18 cellular contexts compared by ENCODE assay signal in genomic region chr16:10575506-10576130, GRCh38. TPM values are rescaled to one million over a fixed set of nuclear protein-coding genes. Genes with fewer than 3 reads are reported as not detected.
DNase-seq lines count a peak whose midpoint lies in the region; ATAC-seq and TF ChIP-seq lines count a peak whose summit lies in the region.
"Had no signal": no experiment of that assay in that cellular context is flagged by ENCODE, and none has a peak within 500 bp of the region (broad histone marks: within the 10 kb centered on the region; RNA-seq: fewer than 3 reads in every experiment).

No MANE protein-coding gene starts in this region.

- in situ Hi-C loops in GM13976 (cut with MboI; ENCODE audit: low sequenced_read_pairs, unreplicated experiment) = no loop called here

- H3K4me1 ChIP-seq in right cardiac atrium (ENCODE audit: control insufficient read depth, insufficient read depth, low read length) = peaks cover 20% of the 10 kb centered on the region
- H3K4me1 ChIP-seq in sigmoid colon = peaks cover 0 to 48% (median 47%) of the 10 kb centered on the region in 4 donors

- H3K27me3 ChIP-seq in right cardiac atrium (ENCODE audit: control insufficient read depth, insufficient read depth) = no peaks in the 10 kb centered on the region
- H3K27me3 ChIP-seq in sigmoid colon = no peaks in the 10 kb centered on the region
- H3K27me3 ChIP-seq: suprapubic skin had no signal

- no peak for TF ChIP-seq EP300 in sigmoid colon (IDR thresholded peaks at IDR 0.05)

- no peaks in the 10 kb centered on the region for H3K9me3 ChIP-seq in right cardiac atrium (ENCODE audit: control insufficient read depth, low read length)
- H3K9me3 ChIP-seq in sigmoid colon = no peaks in the 10 kb centered on the region
- H3K9me3 ChIP-seq: suprapubic skin had no signal

- TF ChIP-seq CTCF in sigmoid colon (IDR thresholded peaks at IDR 0.05) (no peak), GM13976 (IDR thresholded peaks at IDR 0.05; ENCODE audit: borderline replicate concordance, control extremely low read depth, extremely low read depth, insufficient read depth, missing control alignments) (no peak)

- DNase-seq in HS-5 (ENCODE audit: low read depth) = peak; percentile 10
- DNase-seq in RPMI7951 (ENCODE audit: low read depth) = peak; percentile 51
- DNase-seq in right cardiac atrium = no peak
- no peak for DNase-seq in sigmoid colon
- DNase-seq in GM13976 (ENCODE audit: low spot score) = no peak
- no peak for DNase-seq in activated CD4-positive, alpha-beta T cell treated with anti-CD3 and anti-CD28 coated beads for 1 hour
- DNase-seq: activated CD4-positive, alpha-beta memory T cell treated with anti-CD3 and anti-CD28 coated beads, Interleukin-2, amount 10 ng/mL, durations not matched to agents 7 days and 5 days; activated naive CD8-positive, alpha-beta T cell treated with anti-CD3 and anti-CD28 coated beads, Interleukin-2, amount 50 U/mL, for 24 hours; central memory CD4-positive, alpha-beta T cell; foreskin melanocyte; NCI-H2081; NCI-H526 treated with DMSO at 0.1 percent for 48 hours; SW 1271 had no signal

- H3K4me3 ChIP-seq in right cardiac atrium (ENCODE audit: low read length) = no peak overlapping the region
- no peak overlapping the region for H3K4me3 ChIP-seq in sigmoid colon
- H3K4me3 ChIP-seq: lung, suprapubic skin had no signal

- intact Hi-C loops in right cardiac atrium (cut with DNase I) = loop anchor here in 3 of 4 donors (5.0 to 10.0 kb wide), 3 partner anchors 51 to 162 kb away; no protein-coding TSS in a partner anchor
- intact Hi-C loops in sigmoid colon (cut with DNase I) = no loop called here

- H3K27ac ChIP-seq in right cardiac atrium (ENCODE audit: low read length) = peak overlapping the region; percentile 58
- H3K27ac ChIP-seq in sigmoid colon = peak overlapping the region in 3 of 4 donors; percentile 98 to 99 (median 99)
- H3K27ac ChIP-seq: C4-2B, suprapubic skin had no signal

- no peaks in the 10 kb centered on the region for H3K36me3 ChIP-seq in sigmoid colon
- H3K36me3 ChIP-seq: suprapubic skin had no signal

- no peak for ATAC-seq in right cardiac atrium
- ATAC-seq in HG03521 (IDR thresholded peaks at IDR 0.05; ENCODE audit: unreplicated experiment) = no peak
- ATAC-seq: activated naive CD8-positive, alpha-beta T cell treated with anti-CD3 and anti-CD28 coated beads, Interleukin-2, amount 50 U/mL, for 24 hours; HCT116 had no signal

- TF ChIP-seq POLR2A in sigmoid colon (IDR thresholded peaks at IDR 0.05) = no peak

- WGBS in right cardiac atrium = 43% methylated on average over 4 of the region's 4 CpGs
- WGBS in sigmoid colon, 2 donors = 66 to 81% methylated on average over 4 of the region's 4 CpGs

RNA-seq across cellular contexts. Expression of gene EMP2, which starts 4.8 kb away (rescaled TPM):
- total RNA-seq in RPMI7951 (2014; rRNA removed; shearing (Covaris generic)) = 35.8 and 37.0 TPM in 2 replicates
- total RNA-seq in right cardiac atrium (10 to 100 TPM; 66.0 to 85.0 (median 74.3) TPM), sigmoid colon (10 to 100 TPM; 38.3 to 57.3 (median 42.8) TPM)
- polyA plus RNA-seq in right cardiac atrium (34.4 TPM), sigmoid colon (10 to 100 TPM in 2 of 3 donors, 1 to 10 TPM in 1; 7.2 to 49.5 (median 10.6) TPM)
- total RNA-seq: activated CD4-positive, alpha-beta memory T cell treated with anti-CD3 and anti-CD28 coated beads, Interleukin-2, amount 10 ng/mL, durations not matched to agents 7 days and 5 days had no signal

Comparison
In these comparisons a context has a peak if more than half of its experiments do, and no peak if none do; other contexts are left out.
1. DNase-seq: peak in HS-5 (single experiment) and RPMI7951 (single experiment); none in right cardiac atrium (0 of 3), sigmoid colon (single experiment), GM13976 (single experiment) and activated CD4-positive, alpha-beta T cell treated with anti-CD3 and anti-CD28 coated beads for 1 hour (single experiment).